19 cellular contexts compared by ENCODE assay signal in genomic region chr12:3201741-3202500, GRCh38.
DNase-seq lines count a peak whose midpoint lies in the region; ATAC-seq, FAIRE-seq and TF ChIP-seq lines count a peak whose summit lies in the region.
"Had no signal": no experiment of that assay in that cellular context is flagged by ENCODE, and none has a peak within 500 bp of the region (broad histone marks: within the 10 kb centered on the region; RNA-seq: fewer than 3 reads in every experiment).

No MANE protein-coding gene starts in this region.

- H3K4me1 Mint-ChIP-seq in type B pancreatic cell (ENCODE audit: unreplicated experiment): peaks cover 36% of the 10 kb centered on the region

- in situ Hi-C loops in HepG2 (cut with HindIII; ENCODE audit: extremely low pct_ligation_motif_present, low pct_unique_long_range_greater_than_20kb): loop anchor here (5.0 kb wide), 1 partner anchor 65 kb away; no protein-coding TSS in a partner anchor

- no peak for FAIRE-seq in HepG2 (lab: Jason Lieb, UNC)
- FAIRE-seq: K562 had no signal

- H3K27ac ChIP-seq in HepG2 (ENCODE audit: extremely low read length, insufficient read depth, low read length): no peak overlapping the region
- no peak overlapping the region for H3K27ac ChIP-seq in right lobe of liver
- no peak overlapping the region for H3K27ac ChIP-seq in muscle layer of duodenum (ENCODE audit: low read length)
- H3K27ac ChIP-seq in tibial artery: no peak overlapping the region
- H3K27ac ChIP-seq: esophagus muscularis mucosa, prostate gland had no signal

- ATAC-seq in HepG2 (no peak), right lobe of liver (no peak), HG03045 (IDR thresholded peaks at IDR 0.05; ENCODE audit: unreplicated experiment) (no peak)

- peaks cover 51% of the 10 kb centered on the region for H3K27me3 Mint-ChIP-seq in type B pancreatic cell

- TF ChIP-seq EP300 in HepG2 (IDR thresholded peaks at IDR 0.05; ENCODE audit: low read depth in 2 of 2, low read length in 2 of 2) (no peak), HepG2 (CRISPR knock-in tag; IDR thresholded peaks at IDR 0.05; ENCODE audit: borderline replicate concordance) (no peak)

- BruUV-seq in HepG2 (replicated peaks; lab: Mats Ljungman, UMichigan): no TSS peak

- CTCF ChIA-PET in HepG2 (lab: Yijun Ruan, JAX; ENCODE audit: low intra/inter-chr PET ratio, low total read pairs): interaction anchor here (1.3 to 2.2 kb wide), 2 partner anchors 66 to 73 kb away, joined by 3 to 28 read pairs; no protein-coding TSS in a partner anchor

- TF ChIP-seq CTCF in HepG2 (CRISPR knock-in tag; IDR thresholded peaks at IDR 0.05) (peak; percentile 4; the same call in 1 of the 2 replicates), right lobe of liver (IDR thresholded peaks at IDR 0.05) (no peak), epithelial cell of proximal tubule (conservative IDR thresholded peaks at IDR 0.05; ENCODE audit: low read depth, low read length) (peak; percentile 7), type B pancreatic cell (conservative IDR thresholded peaks at IDR 0.05) (no peak), tibial artery (IDR thresholded peaks at IDR 0.05) (no peak)

- peak overlapping the region; percentile 83 for H3K4me3 Mint-ChIP-seq in type B pancreatic cell

- no peak overlapping the region for H3K9ac ChIP-seq in HepG2 (ENCODE audit: insufficient read depth, low read depth, low read length)

- H2AFZ ChIP-seq in HepG2 (ENCODE audit: low read length): no peak overlapping the region

- WGBS in HepG2 (ENCODE audit: low lambda C conversion rate): 93% methylated on average over 14 of the region's 18 CpGs
- WGBS in right lobe of liver (ENCODE audit: insufficient coverage, low coverage, low lambda C conversion rate, missing lambda C conversion rate): 74% methylated on average over 13 of the region's 18 CpGs

- H3K4me3 ChIP-seq in HepG2 (replicated peaks in 1 of 3; ENCODE audit: insufficient read depth in 1 of 3, low read depth in 2 of 3, low read length in 3 of 3) (no peak overlapping the region), right lobe of liver (no peak overlapping the region), epithelial cell of proximal tubule (ENCODE audit: low read depth, low read length) (no peak overlapping the region), muscle layer of duodenum (ENCODE audit: low read depth in 1 of 2, low read length in 2 of 2) (peak overlapping the region; percentile 26 to 69), tibial artery (no peak overlapping the region)
- H3K4me3 ChIP-seq: K562 had no signal

- POLR2A ChIA-PET in HepG2 (lab: Yijun Ruan, JAX): no interaction called here

- H3K4me2 ChIP-seq in HepG2 (ENCODE audit: low read depth, low read length): no peak overlapping the region

- H3K27ac Mint-ChIP-seq in type B pancreatic cell: no peak overlapping the region
- H3K27ac Mint-ChIP-seq: CD4-positive, CD25-positive, alpha-beta regulatory T cell had no signal

- H3K36me3 ChIP-seq in HepG2 (replicated peaks in 1 of 2; ENCODE audit: control insufficient read depth in 1 of 2, insufficient read depth in 2 of 2, low read length in 2 of 2): peaks cover 2 to 6% of the 10 kb centered on the region in 2 experiments; a peak in 3 of 5 replicates
- H3K36me3 ChIP-seq in right lobe of liver: no peaks in the 10 kb centered on the region
- no peaks in the 10 kb centered on the region for H3K36me3 ChIP-seq in muscle layer of duodenum (ENCODE audit: control insufficient read depth in 1 of 2, insufficient read depth in 2 of 2, low read length in 2 of 2)
- H3K36me3 ChIP-seq in tibial artery: no peaks in the 10 kb centered on the region
- H3K36me3 ChIP-seq: esophagus muscularis mucosa, prostate gland had no signal

- H3K9me3 ChIP-seq in HepG2 (ENCODE audit: low read length) (no peaks in the 10 kb centered on the region), right lobe of liver (no peaks in the 10 kb centered on the region), muscle layer of duodenum (ENCODE audit: control insufficient read depth in 1 of 2, low read length in 2 of 2) (no peaks in the 10 kb centered on the region), tibial artery (no peaks in the 10 kb centered on the region)
- H3K9me3 ChIP-seq: esophagus muscularis mucosa, prostate gland had no signal

- no peaks in the 10 kb centered on the region for H3K79me2 ChIP-seq in HepG2 (ENCODE audit: insufficient read depth, low read length)

- H3K9me3 Mint-ChIP-seq in type B pancreatic cell: no peaks in the 10 kb centered on the region
- H3K9me3 Mint-ChIP-seq: CD4-positive, CD25-positive, alpha-beta regulatory T cell had no signal

- no peak for TF ChIP-seq POLR2A in HepG2 (IDR thresholded peaks at IDR 0.05; ENCODE audit: insufficient read depth in 1 of 2, low read depth in 2 of 2, low read length in 2 of 2)
- TF ChIP-seq POLR2A in right lobe of liver (IDR thresholded peaks at IDR 0.05): no peak

- TF ChIP-seq RAD21 in HepG2 (CRISPR knock-in tag; IDR thresholded peaks at IDR 0.05): no peak

- H3K36me3 Mint-ChIP-seq in type B pancreatic cell: peaks cover 6% of the 10 kb centered on the region
- H3K36me3 Mint-ChIP-seq: CD4-positive, CD25-positive, alpha-beta regulatory T cell had no signal

- H3K27me3 ChIP-seq in HepG2 (ENCODE audit: control insufficient read depth in 1 of 2, insufficient read depth in 2 of 2, low read length in 2 of 2) (no peaks in the 10 kb centered on the region), right lobe of liver (no peaks in the 10 kb centered on the region), muscle layer of duodenum (ENCODE audit: low read depth, low read length) (peaks cover 5% of the 10 kb centered on the region), tibial artery (no peaks in the 10 kb centered on the region)

- no peak for DNase-seq in HepG2 (ENCODE audit: low spot score)
- no peak for DNase-seq in right lobe of liver
- DNase-seq in epithelial cell of proximal tubule (ENCODE audit: low read depth): no peak
- no peak for DNase-seq in type B pancreatic cell (ENCODE audit: extremely low spot score, unreplicated experiment)
- no peak for DNase-seq in tibial artery
- no peak for DNase-seq in GM19240 (ENCODE audit: insufficient read length, low spot score)
- DNase-seq: activated CD4-positive, alpha-beta T cell treated with anti-CD3 and anti-CD28 coated beads for 1 hour; activated gamma-delta T cell; aorta; CD4-positive, CD25-positive, alpha-beta regulatory T cell; dermis blood vessel endothelial cell; left cardiac atrium; NCI-H1048; NK-92 treated with Interleukin-12 subunit alpha and Interleukin-12 subunit beta, amount 100 ng/mL, for 24 hours had no signal

- intact Hi-C loops in HepG2 (cut with micrococcal nuclease; ENCODE audit: unreplicated experiment) (loop anchor here (2.0 kb wide), 1 partner anchor 129 kb away; no protein-coding TSS in a partner anchor), right lobe of liver (cut with DNase I) (loop anchor here in 1 of 2 donors (10.0 kb wide), 2 partner anchors 73 to 127 kb away; partner anchors contain the start of gene TSPAN9), tibial artery (cut with DNase I; ENCODE audit: low total_unique reads) (loop anchor here (2.0 to 5.0 kb wide), 3 partner anchors 60 to 130 kb away; no protein-coding TSS in a partner anchor)

- peaks cover 14% of the 10 kb centered on the region for H3K4me1 ChIP-seq in HepG2 (ENCODE audit: insufficient read depth, low read length)
- H3K4me1 ChIP-seq in right lobe of liver: no peaks in the 10 kb centered on the region
- peaks cover 0 to 62% of the 10 kb centered on the region in 2 donors for H3K4me1 ChIP-seq in muscle layer of duodenum (ENCODE audit: control insufficient read depth in 1 of 2, insufficient read depth in 2 of 2, low read length in 2 of 2)
- H3K4me1 ChIP-seq in tibial artery: peaks cover 0 to 72% (median 62%) of the 10 kb centered on the region in 4 donors

- peaks cover 28% of the 10 kb centered on the region for H4K20me1 ChIP-seq in HepG2 (ENCODE audit: insufficient read depth, low read length)

TF ChIP-seq in HepG2, 621 proteins besides CTCF, POLR2A, EP300 and RAD21 (continues in another document):
- TF ChIP-seq ZFP36 (IDR thresholded peaks at IDR 0.05; ENCODE audit: borderline replicate concordance, low read depth, low read length, partially characterized antibody) (no peak), MAZ (IDR thresholded peaks at IDR 0.05; ENCODE audit: borderline replicate concordance, low read depth, low read length) (no peak), MAZ (CRISPR knock-in tag; IDR thresholded peaks at IDR 0.05; ENCODE audit: low read depth) (no peak), ZBTB7B (CRISPR knock-in tag; IDR thresholded peaks at IDR 0.05) (no peak), RARA (CRISPR knock-in tag; IDR thresholded peaks at IDR 0.05) (no peak), TFAP4 (IDR thresholded peaks at IDR 0.05; ENCODE audit: borderline replicate concordance, low read depth) (no peak), ZNF292 (CRISPR knock-in tag; IDR thresholded peaks at IDR 0.05; ENCODE audit: borderline replicate concordance, low read depth) (no peak), ZBTB14 (CRISPR knock-in tag; IDR thresholded peaks at IDR 0.05) (no peak), ZNF841 (CRISPR knock-in tag; IDR thresholded peaks at IDR 0.05; ENCODE audit: borderline replicate concordance) (no peak), E2F5 (CRISPR knock-in tag; conservative IDR thresholded peaks at IDR 0.05) (no peak), NR1H2 (CRISPR knock-in tag; IDR thresholded peaks at IDR 0.05; ENCODE audit: borderline replicate concordance, low read depth) (no peak)

Comparison
In these comparisons a context has a peak if more than half of its experiments do, and no peak if none do; other contexts are left out.
1. CTCF ChIP-seq: peak in HepG2 (single experiment) and epithelial cell of proximal tubule (single experiment); none in right lobe of liver (0 of 4), type B pancreatic cell (single experiment) and tibial artery (0 of 2).
2. H3K4me3 ChIP-seq: peak in muscle layer of duodenum (2 of 2); none in HepG2 (0 of 3), right lobe of liver (0 of 3), epithelial cell of proximal tubule (single experiment) and tibial artery (0 of 2).